In genomic region chr2:83949361-83949760, GRCh38 we compare ENCODE assay signal across 28 cellular contexts.
"Had no signal": no experiment of that assay in that cellular context is flagged by ENCODE, and none has a peak within 500 bp of the region (broad histone marks: within the 10 kb centered on the region; RNA-seq: fewer than 3 reads in every experiment).

No MANE protein-coding gene starts in this region.

- H3K4me3 ChIP-seq: neural progenitor cell, ovary, psoas muscle, skin epidermis, smooth muscle cell, spleen, suprapubic skin, testis, tibial artery, transverse colon, upper lobe of right lung, uterus had no signal

- H3K27ac ChIP-seq: neural progenitor cell, ovary, parathyroid adenoma, psoas muscle, skin epidermis, spleen, suprapubic skin, testis, tibial artery, transverse colon, upper lobe of right lung, uterus had no signal

- H2AFZ ChIP-seq: neural progenitor cell, parathyroid adenoma had no signal

- H3K36me3 ChIP-seq: neural progenitor cell, ovary, spleen, suprapubic skin, tibial artery, transverse colon, upper lobe of right lung, uterus had no signal

- H3K4me2 ChIP-seq: neural progenitor cell, smooth muscle cell had no signal

- H3K4me1 ChIP-seq: parathyroid adenoma, psoas muscle, spleen, suprapubic skin, testis, tibial artery, transverse colon, upper lobe of right lung, uterus had no signal

- DNase-seq: naive thymus-derived CD4-positive, alpha-beta T cell; natural killer cell; occipital lobe; ovary; posterior cingulate gyrus; psoas muscle; right cardiac atrium; spleen; stimulated activated CD4-positive, alpha-beta T cell treated with anti-CD3 and anti-CD28 coated beads, Interleukin-12 subunit alpha, Interleukin-12 subunit beta, amount 100 ng/mL, for 4 hours; stimulated activated CD4-positive, alpha-beta T cell treated with anti-CD3 and anti-CD28 coated beads, Interleukin-1b, Interleukin-23, amount 100 ng/mL, for 48 hours; stimulated activated CD4-positive, alpha-beta T cell treated with anti-CD3 and anti-CD28 coated beads, Interleukin-4, amount 100 ng/mL, for 1 hour; stimulated activated CD4-positive, alpha-beta T cell treated with anti-CD3 and anti-CD28 coated beads, Interleukin-4, amount 100 ng/mL, for 4 hours; stimulated activated CD8-positive, alpha-beta memory T cell treated with anti-CD3 and anti-CD28 coated beads, Interleukin-4, amount 100 ng/mL, for 48 hours; stimulated activated naive CD4-positive, alpha-beta T cell; stimulated activated naive CD8-positive, alpha-beta T cell treated with anti-CD3 and anti-CD28 coated beads, Interleukin-15, Interleukin-2, amounts not matched to agents 100 U/mL and 50 U/mL, for 24 hours; substantia nigra; testis; tibial artery; transverse colon; upper lobe of right lung; uterus had no signal

- H3K9me3 ChIP-seq: ovary, psoas muscle, spleen, suprapubic skin, testis, tibial artery, transverse colon, upper lobe of right lung, uterus had no signal

- H3K79me2 ChIP-seq: parathyroid adenoma had no signal

- H3K9ac ChIP-seq: neural progenitor cell, parathyroid adenoma had no signal

- H3K27me3 ChIP-seq: neural progenitor cell, ovary, spleen, suprapubic skin, testis, tibial artery, transverse colon, upper lobe of right lung, uterus had no signal

- ATAC-seq: naive thymus-derived CD4-positive, alpha-beta T cell; natural killer cell; psoas muscle; right cardiac atrium; sciatic nerve; stimulated activated memory B cell treated with anti-CD40 and anti-IgM and Interleukin-4, amounts not matched to agents 10 μg/mL and 1 μg/mL and 100 μg/mL, for 72 hours; stimulated activated naive CD8-positive, alpha-beta T cell treated with anti-CD3 and anti-CD28 coated beads, Interleukin-15, Interleukin-2, amounts not matched to agents 100 U/mL and 50 U/mL, for 24 hours; upper lobe of right lung had no signal
